8 cellular contexts compared by ENCODE assay signal in genomic region chr9:99103909-99104458, GRCh38.
DNase-seq lines count a peak whose midpoint lies in the region; ATAC-seq and FAIRE-seq lines count a peak whose summit lies in the region.

No MANE protein-coding gene starts in this region.

- H3K36me3 Mint-ChIP-seq in activated naive CD4-positive, alpha-beta T cell treated with anti-CD3 and anti-CD28 coated beads, Interleukin-2, amount 10 ng/mL, durations not matched to agents 7 days and 5 days = peaks cover 33% of the 10 kb centered on the region
- peaks cover 1 to 4% of the 10 kb centered on the region in 2 donors for H3K36me3 Mint-ChIP-seq in stimulated activated naive B cell treated with anti-CD40 and anti-IgM and Interleukin-4, amounts not matched to agents 10 μg/mL and 1 μg/mL and 100 μg/mL, for 72 hours

- DNase-seq in activated naive CD4-positive, alpha-beta T cell treated with anti-CD3 and anti-CD28 coated beads, Interleukin-2, amount 10 ng/mL, durations not matched to agents 7 days and 5 days = no peak
- DNase-seq in activated naive CD4-positive, alpha-beta T cell treated with Interleukin-2 at 50 U/mL for 16 hours = no peak
- peak; percentile 39 for DNase-seq in astrocyte of the hippocampus (ENCODE audit: low read depth, low spot score)
- peak; percentile 54 for DNase-seq in iPS-NIHi11 (ENCODE audit: low spot score)
- DNase-seq in stimulated activated naive B cell treated with anti-CD40 and anti-IgM and Interleukin-4, amounts not matched to agents 10 μg/mL and 1 μg/mL and 100 μg/mL, for 72 hours = no peak
- no peak for DNase-seq in urothelium cell line (ENCODE audit: low spot score)

- CTCF ChIA-PET in activated naive CD4-positive, alpha-beta T cell treated with anti-CD3 and anti-CD28 coated beads, Interleukin-2, amount 10 ng/mL, durations not matched to agents 7 days and 5 days (lab: Charles Lee) = interaction anchor here (0.6 to 4.0 kb wide), 15 partner anchors 8 to 105 kb away, joined by 3 to 24 read pairs (median 5); no protein-coding TSS in a partner anchor

- H3K27ac Mint-ChIP-seq in activated naive CD4-positive, alpha-beta T cell treated with anti-CD3 and anti-CD28 coated beads, Interleukin-2, amount 10 ng/mL, durations not matched to agents 7 days and 5 days = peak overlapping the region; percentile 90
- H3K27ac Mint-ChIP-seq in stimulated activated naive B cell treated with anti-CD40 and anti-IgM and Interleukin-4, amounts not matched to agents 10 μg/mL and 1 μg/mL and 100 μg/mL, for 72 hours = peak overlapping the region; percentile 95

- peaks cover 12% of the 10 kb centered on the region for H3K9me3 Mint-ChIP-seq in activated naive CD4-positive, alpha-beta T cell treated with anti-CD3 and anti-CD28 coated beads, Interleukin-2, amount 10 ng/mL, durations not matched to agents 7 days and 5 days
- peaks cover 7 to 9% of the 10 kb centered on the region in 2 donors for H3K9me3 Mint-ChIP-seq in stimulated activated naive B cell treated with anti-CD40 and anti-IgM and Interleukin-4, amounts not matched to agents 10 μg/mL and 1 μg/mL and 100 μg/mL, for 72 hours

- no peaks in the 10 kb centered on the region for H3K27me3 Mint-ChIP-seq in activated naive CD4-positive, alpha-beta T cell treated with anti-CD3 and anti-CD28 coated beads, Interleukin-2, amount 10 ng/mL, durations not matched to agents 7 days and 5 days
- H3K27me3 Mint-ChIP-seq in stimulated activated naive B cell treated with anti-CD40 and anti-IgM and Interleukin-4, amounts not matched to agents 10 μg/mL and 1 μg/mL and 100 μg/mL, for 72 hours = no peaks in the 10 kb centered on the region

- H3K4me3 Mint-ChIP-seq in activated naive CD4-positive, alpha-beta T cell treated with anti-CD3 and anti-CD28 coated beads, Interleukin-2, amount 10 ng/mL, durations not matched to agents 7 days and 5 days = peak overlapping the region; percentile 72
- peak overlapping the region; percentile 95 to 98 for H3K4me3 Mint-ChIP-seq in stimulated activated naive B cell treated with anti-CD40 and anti-IgM and Interleukin-4, amounts not matched to agents 10 μg/mL and 1 μg/mL and 100 μg/mL, for 72 hours

- peaks cover 68% of the 10 kb centered on the region for H3K4me1 Mint-ChIP-seq in activated naive CD4-positive, alpha-beta T cell treated with anti-CD3 and anti-CD28 coated beads, Interleukin-2, amount 10 ng/mL, durations not matched to agents 7 days and 5 days
- H3K4me1 Mint-ChIP-seq in stimulated activated naive B cell treated with anti-CD40 and anti-IgM and Interleukin-4, amounts not matched to agents 10 μg/mL and 1 μg/mL and 100 μg/mL, for 72 hours = peaks cover 26 to 47% of the 10 kb centered on the region in 2 donors

- no peak for ATAC-seq in stimulated activated naive B cell treated with anti-CD40 and anti-IgM and Interleukin-4, amounts not matched to agents 10 μg/mL and 1 μg/mL and 100 μg/mL, for 72 hours (replicated peaks)
- ATAC-seq in HG03045 (IDR thresholded peaks at IDR 0.05; ENCODE audit: unreplicated experiment) = no peak
- no peak for ATAC-seq in GM18511 (IDR thresholded peaks at IDR 0.05; ENCODE audit: unreplicated experiment)

- FAIRE-seq in urothelium cell line (lab: Jason Lieb, UNC) = no peak

Comparison
In these comparisons a context has a peak if more than half of its experiments do, and no peak if none do; other contexts are left out.
1. DNase-seq: peak in astrocyte of the hippocampus (single experiment) and iPS-NIHi11 (single experiment); none in activated naive CD4-positive, alpha-beta T cell treated with anti-CD3 and anti-CD28 coated beads, Interleukin-2, amount 10 ng/mL, durations not matched to agents 7 days and 5 days (single experiment), activated naive CD4-positive, alpha-beta T cell treated with Interleukin-2 at 50 U/mL for 16 hours (single experiment), stimulated activated naive B cell treated with anti-CD40 and anti-IgM and Interleukin-4, amounts not matched to agents 10 μg/mL and 1 μg/mL and 100 μg/mL, for 72 hours (single experiment) and urothelium cell line (single experiment).